ENCODE assay signal across 24 cellular contexts in the genomic region with DNA sequence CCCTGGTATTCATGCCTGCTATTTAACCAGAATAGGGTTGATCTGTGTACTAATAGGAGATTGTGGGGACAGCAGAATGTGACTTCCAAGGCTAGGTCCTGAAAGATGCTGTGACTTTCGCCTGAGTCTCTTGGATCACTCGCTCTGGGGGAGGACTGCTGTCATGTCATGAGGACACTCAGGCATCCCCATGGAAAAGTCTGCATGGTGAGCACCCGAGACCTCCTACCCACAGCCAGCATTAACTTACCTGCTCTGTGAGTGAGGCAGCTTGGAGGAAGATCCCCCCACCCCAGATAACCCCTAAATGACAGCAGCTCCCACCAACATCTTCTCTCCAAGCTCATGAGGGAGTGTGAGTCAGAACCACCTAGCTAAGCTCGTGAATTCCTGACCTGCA. TPM values are rescaled to one million over a fixed set of nuclear protein-coding genes. Genes with fewer than 3 reads are reported as not detected.
"Had no signal": no experiment of that assay in that cellular context is flagged by ENCODE, and none has a peak within 500 bp of the region (broad histone marks: within the 10 kb centered on the region; RNA-seq: fewer than 3 reads in every experiment).

No MANE protein-coding gene starts in this region.

- DNase-seq: IMR-90, Karpas-422, KG1, MG63, NCI-H1092, NCI-H1105 treated with DMSO at 0.1 percent for 48 hours, NCI-H1417 treated with DMSO at 0.1 percent for 48 hours, NCI-H146, NCI-H187, NCI-H2029, NCI-H2081 treated with DMSO at 0.1 percent for 48 hours, NCI-H2171, NCI-H226, NCI-H446, NCI-H510A, NCI-H524 treated with DMSO at 0.1 percent for 48 hours, NCI-H69, NCI-H774, RPMI8226, SHP77, SK-N-SH had no signal

RNA-seq across cellular contexts. Expression of a gene that starts 30.3 kb away (rescaled TPM):
- total RNA-seq: HepG2, HT1080, IMR-90, SK-MEL-5 had no signal
